9 cellular contexts compared by ENCODE assay signal in genomic region chr12:47736877-47737676, GRCh38. TPM values are rescaled to one million over a fixed set of nuclear protein-coding genes. Genes with fewer than 3 reads are reported as not detected.
A peak's percentile ranks its signal among the peaks of the same experiment; 100 is the strongest.
DNase-seq lines count a peak whose midpoint lies in the region; TF ChIP-seq lines count a peak whose summit lies in the region.
"Had no signal": no experiment of that assay in that cellular context is flagged by ENCODE, and none has a peak within 500 bp of the region (broad histone marks: within the 10 kb centered on the region; RNA-seq: fewer than 3 reads in every experiment).

No MANE protein-coding gene starts in this region.

- WGBS in transverse colon (ENCODE audit: low coverage in 1 of 2), 2 donors: 54% methylated on average over 18 of the region's 19 CpGs; no CpG with 5 or more reads in 1 of the 2 donors

- DNase-seq in RPMI7951 (ENCODE audit: low read depth) (peak; percentile 97), fibroblast of gingiva (ENCODE audit: low read depth) (peak; percentile 97), mucosa of gallbladder (ENCODE audit: low spot score) (peak; percentile 79), transverse colon (peak; percentile 56), brain microvascular endothelial cell (no peak), NCI-H446 treated with DMSO at 0.1 percent for 48 hours (lab: John Stamatoyannopoulos, UW) (no peak)
- no peak for DNase-seq in activated CD4-positive, alpha-beta T cell treated with anti-CD3 and anti-CD28 coated beads for 48 hours
- DNase-seq: effector CD4-positive, alpha-beta T cell; stimulated activated CD4-positive, alpha-beta T cell treated with anti-CD3 and anti-CD28 coated beads, Interleukin-4, amount 100 ng/mL, for 4 hours had no signal

- H3K4me1 ChIP-seq in transverse colon: peaks cover 24 to 55% (median 37%) of the 10 kb centered on the region in 4 donors

- no peaks in the 10 kb centered on the region for H3K36me3 ChIP-seq in transverse colon
- no peaks in the 10 kb centered on the region for H3K36me3 ChIP-seq in brain microvascular endothelial cell (replicated peaks)

- TF ChIP-seq EP300 in transverse colon (IDR thresholded peaks at IDR 0.05; ENCODE audit: low read depth): no peak

- TF ChIP-seq POLR2A in transverse colon (IDR thresholded peaks at IDR 0.05): no peak

- H3K9me3 ChIP-seq in transverse colon: no peaks in the 10 kb centered on the region

- no peaks in the 10 kb centered on the region for H3K27me3 ChIP-seq in transverse colon
- H3K27me3 ChIP-seq in brain microvascular endothelial cell (replicated peaks): no peaks in the 10 kb centered on the region

- in situ Hi-C loops in transverse colon (cut with MboI; ENCODE audit: low pct_ligation_motif_present in 1 of 4, low pct_unique_long_range_greater_than_20kb in 1 of 4, low sequenced_read_pairs in 3 of 4) (loop anchor here in 2 of 4 donors (25.0 kb wide), 2 partner anchors 100 to 225 kb away; partner anchors contain the start of gene TMEM106C (in 1 of the 2)), brain microvascular endothelial cell (cut with HindIII; ENCODE audit: low pct_ligation_motif_present, low sequenced_read_pairs) (no loop called here)

- no peak overlapping the region for H3K4me3 ChIP-seq in transverse colon
- H3K4me3 ChIP-seq in brain microvascular endothelial cell (ENCODE audit: low read depth, low read length): no peak overlapping the region

- intact Hi-C loops in transverse colon (cut with DNase I; ENCODE audit: low total_unique reads): loop anchor here (2.0 kb wide), 1 partner anchor 18 kb away; no protein-coding TSS in a partner anchor

- H3K27ac ChIP-seq in transverse colon: peak overlapping the region; percentile 74 to 85 (median 77)
- H3K27ac ChIP-seq in brain microvascular endothelial cell: no peak overlapping the region

- TF ChIP-seq CTCF in transverse colon (IDR thresholded peaks at IDR 0.05) (no peak), brain microvascular endothelial cell (IDR thresholded peaks at IDR 0.05; ENCODE audit: low read depth, low read length, missing control alignments) (no peak)

RNA-seq across cellular contexts. Expression of gene ENDOU, which starts 11.8 kb away (rescaled TPM):
- 0.24 TPM in 1 of 2 replicates, not detected in the other for total RNA-seq in RPMI7951 (2014; rRNA removed; shearing (Covaris generic))
- total RNA-seq in mucosa of gallbladder: not detected
- total RNA-seq in transverse colon: under 1 TPM in 1 of 4 donors, not detected in 3; 0.32 TPM

RNA-seq across cellular contexts. Expression of gene RAPGEF3, which starts 21.6 kb away (rescaled TPM):
- 0.48 and 0.88 TPM in 2 replicates for total RNA-seq in RPMI7951 (2014; rRNA removed; shearing (Covaris generic))
- total RNA-seq in mucosa of gallbladder (54.8 TPM), transverse colon (10 to 100 TPM in 2 of 4 donors, 1 to 10 TPM in 2; 8.1 to 51.7 (median 24.6) TPM)

RNA-seq across cellular contexts. Expression of gene RPAP3, which starts 31.2 kb away (rescaled TPM):
- 20.1 and 24.6 TPM in 2 replicates for total RNA-seq in RPMI7951 (2014; rRNA removed; shearing (Covaris generic))
- total RNA-seq in mucosa of gallbladder: 20.2 TPM
- 10 to 100 TPM in 1 of 4 donors, 1 to 10 TPM in 3; 8.1 to 16.0 (median 9.3) TPM for total RNA-seq in transverse colon

RNA-seq across cellular contexts. Expression of gene SLC48A1, which starts 36.0 kb away (rescaled TPM):
- 6.3 and 7.2 TPM in 2 replicates for total RNA-seq in RPMI7951 (2014; rRNA removed; shearing (Covaris generic))
- total RNA-seq in mucosa of gallbladder: 73.1 TPM
- total RNA-seq in transverse colon: 10 to 100 TPM; 19.9 to 76.7 (median 23.1) TPM

Comparison
In these comparisons a context has a peak if more than half of its experiments do, and no peak if none do; other contexts are left out.
1. DNase-seq: peak in RPMI7951 (single experiment), fibroblast of gingiva (single experiment), mucosa of gallbladder (single experiment) and transverse colon (single experiment); none in brain microvascular endothelial cell (single experiment), NCI-H446 treated with DMSO at 0.1 percent for 48 hours (single experiment) and activated CD4-positive, alpha-beta T cell treated with anti-CD3 and anti-CD28 coated beads for 48 hours (single experiment).